1 cellular context compared by ENCODE assay signal in the genomic region with DNA sequence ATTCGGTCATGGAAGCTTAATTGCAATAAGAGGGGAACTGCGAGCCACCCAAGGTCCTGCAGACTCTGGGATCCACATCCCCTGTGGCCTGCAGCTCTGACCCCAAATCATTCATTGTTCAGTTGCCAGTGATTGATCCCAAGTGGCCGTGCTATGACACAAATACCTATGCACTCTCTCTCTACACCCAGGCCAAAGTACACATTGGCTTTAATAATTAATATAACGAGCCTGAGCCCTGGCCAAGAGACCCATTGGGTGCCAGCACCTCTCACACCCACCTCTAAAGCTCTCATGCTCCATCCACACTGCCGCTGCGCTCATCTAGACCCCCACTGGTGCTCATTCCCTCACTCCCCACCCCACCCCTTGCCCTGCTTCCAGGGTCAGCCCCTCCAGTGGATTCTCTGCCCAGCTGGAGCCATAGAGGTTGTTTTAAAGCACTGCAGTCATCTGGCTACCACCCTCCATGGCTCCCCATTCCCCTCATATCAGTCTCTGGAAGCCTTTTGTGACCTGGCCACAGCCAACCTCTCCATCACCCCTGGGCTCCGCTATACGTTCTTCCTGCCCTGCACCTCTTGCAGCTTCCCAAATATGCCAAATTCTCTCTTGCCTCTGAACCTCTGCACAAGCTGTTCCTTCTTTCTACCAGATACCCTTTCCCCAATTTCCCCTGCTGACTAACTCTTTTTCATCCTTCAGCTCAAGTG.
TF ChIP-seq lines count a peak whose summit lies in the region.

No MANE protein-coding gene starts in this region.

TF ChIP-seq in HEK293, 187 proteins besides CTCF, POLR2A, EP300 and RAD21 (continued from another document):
- no peak for TF ChIP-seq ZNF366 (tag by site-specific recombination; conservative IDR thresholded peaks at IDR 0.05)
- TF ChIP-seq ZNF23 (tag by site-specific recombination; IDR thresholded peaks at IDR 0.05; ENCODE audit: borderline replicate concordance), result no peak
- no peak for TF ChIP-seq ZNF624 (tag by site-specific recombination; IDR thresholded peaks at IDR 0.05)
